Comparison of ENCODE assay signal across 16 cellular contexts in genomic region chr1:176017722-176018121, GRCh38.
"Had no signal": no experiment of that assay in that cellular context is flagged by ENCODE, and none has a peak within 500 bp of the region (broad histone marks: within the 10 kb centered on the region; RNA-seq: fewer than 3 reads in every experiment).

No MANE protein-coding gene starts in this region.

- H3K27ac ChIP-seq: tibial artery, uterus had no signal

- H3K4me1 ChIP-seq: tibial artery, uterus had no signal

- H3K9me3 ChIP-seq: tibial artery, uterus had no signal

- H3K27me3 ChIP-seq: tibial artery, uterus had no signal

- DNase-seq: activated CD4-positive, alpha-beta T cell treated with anti-CD3 and anti-CD28 coated beads, Interleukin-2, amount 50 U/mL, for 1 hour; activated naive CD4-positive, alpha-beta T cell treated with anti-CD3 and anti-CD28 coated beads for 36 hours; activated T-cell treated with anti-CD3 and anti-CD28 coated beads for 4 hours; effector memory CD4-positive, alpha-beta T cell; foreskin fibroblast; glutamatergic neuron; hypothalamus; left ventricle myocardium superior; mesendoderm; retina; stimulated activated CD4-positive, alpha-beta T cell treated with anti-CD3 and anti-CD28 coated beads, Interleukin-12 subunit alpha, Interleukin-12 subunit beta, amount 100 ng/mL, for 4 hours; stimulated activated CD4-positive, alpha-beta T cell treated with anti-CD3 and anti-CD28 coated beads, Interleukin-2, amount 100 ng/mL, for 24 hours; tibial artery; uterus had no signal

- H3K4me3 ChIP-seq: tibial artery, uterus had no signal

- ATAC-seq: left ventricle myocardium superior; natural killer cell treated with Interleukin-12 subunit alpha and Interleukin-12 subunit beta and Interleukin-15 and Interleukin-18, amount 100 ng/mL, for 72 hours; stimulated activated memory B cell treated with anti-CD40 and anti-IgM and Interleukin-4, amounts not matched to agents 10 μg/mL and 1 μg/mL and 100 μg/mL, for 72 hours had no signal
